Comparison of ENCODE assay signal across 1 cellular context in genomic region chr1:72140222-72140621, GRCh38.
TF ChIP-seq lines count a peak whose summit lies in the region.

No MANE protein-coding gene starts in this region.

TF ChIP-seq in GM23338, 12 proteins besides CTCF, POLR2A, EP300 and RAD21 (continued from another document):
- TF ChIP-seq ZNF462 (CRISPR knock-in tag; IDR thresholded peaks at IDR 0.05) (no peak), NANOG (IDR thresholded peaks at IDR 0.05; ENCODE audit: borderline replicate concordance) (no peak), ETS1 (IDR thresholded peaks at IDR 0.05) (no peak), STAT1 (IDR thresholded peaks at IDR 0.05; ENCODE audit: unreplicated experiment) (no peak)
